Comparison of ENCODE assay signal across 1 cellular context in genomic region chr9:27675354-27675753, GRCh38.
TF ChIP-seq lines count a peak whose summit lies in the region.

No MANE protein-coding gene starts in this region.

TF ChIP-seq in neural cell, 6 proteins besides CTCF, POLR2A, EP300 and RAD21 (continued from another document):
- TF ChIP-seq REST (IDR thresholded peaks at IDR 0.05; ENCODE audit: borderline replicate concordance) (no peak), EZH2 (IDR thresholded peaks at IDR 0.05; ENCODE audit: borderline replicate concordance, insufficient read depth, low read length, poor library complexity, severe bottlenecking) (no peak)
